In genomic region chr6:27688014-27688586, GRCh38 we compare ENCODE assay signal across 8 cellular contexts.
DNase-seq lines count a peak whose midpoint lies in the region; ATAC-seq and TF ChIP-seq lines count a peak whose summit lies in the region.

No MANE protein-coding gene starts in this region.

- no peak overlapping the region for H3K27ac ChIP-seq in duodenal mucosa (ENCODE audit: low read depth, low read length)

- H3K4me3 Mint-ChIP-seq in activated CD4-positive, alpha-beta T cell treated with anti-CD3 and anti-CD28 coated beads, Interleukin-2, amount 10 ng/mL, durations not matched to agents 7 days and 5 days = peak overlapping the region; percentile 78

- H3K27ac Mint-ChIP-seq in activated CD4-positive, alpha-beta T cell treated with anti-CD3 and anti-CD28 coated beads, Interleukin-2, amount 10 ng/mL, durations not matched to agents 7 days and 5 days = peak overlapping the region; percentile 84

- H3K4me3 ChIP-seq in AG10803 (ENCODE audit: low read length) = peak overlapping the region; percentile 77
- H3K4me3 ChIP-seq in duodenal mucosa (ENCODE audit: low read depth in 1 of 2, low read length in 2 of 2) = peak overlapping the region; percentile 63 to 88

- peaks cover 19% of the 10 kb centered on the region for H3K4me1 Mint-ChIP-seq in activated CD4-positive, alpha-beta T cell treated with anti-CD3 and anti-CD28 coated beads, Interleukin-2, amount 10 ng/mL, durations not matched to agents 7 days and 5 days

- H3K36me3 Mint-ChIP-seq in activated CD4-positive, alpha-beta T cell treated with anti-CD3 and anti-CD28 coated beads, Interleukin-2, amount 10 ng/mL, durations not matched to agents 7 days and 5 days (ENCODE audit: low read depth) = no peaks in the 10 kb centered on the region

- H3K27me3 ChIP-seq in duodenal mucosa (ENCODE audit: control insufficient read depth in 1 of 2, insufficient read depth in 2 of 2, low read length in 2 of 2) = no peaks in the 10 kb centered on the region

- CTCF ChIA-PET in activated CD4-positive, alpha-beta T cell treated with anti-CD3 and anti-CD28 coated beads, Interleukin-2, amount 10 ng/mL, durations not matched to agents 7 days and 5 days (lab: Charles Lee) = interaction anchor here (0.6 to 1.7 kb wide), 8 partner anchors 10 to 522 kb away, joined by 3 to 11 read pairs (median 4); no protein-coding TSS in a partner anchor

- H3K36me3 ChIP-seq in duodenal mucosa (ENCODE audit: control insufficient read depth in 1 of 2, insufficient read depth in 2 of 2, low read length in 2 of 2) = no peaks in the 10 kb centered on the region

- peaks cover 11% of the 10 kb centered on the region for H3K27me3 Mint-ChIP-seq in activated CD4-positive, alpha-beta T cell treated with anti-CD3 and anti-CD28 coated beads, Interleukin-2, amount 10 ng/mL, durations not matched to agents 7 days and 5 days

- H3K9me3 ChIP-seq in duodenal mucosa (ENCODE audit: control insufficient read depth in 1 of 2, low read length in 2 of 2) = no peaks in the 10 kb centered on the region

- H3K9ac ChIP-seq in duodenal mucosa (ENCODE audit: low read depth in 1 of 2, low read length in 2 of 2) = peak overlapping the region; percentile 64 to 69

- H3K4me1 ChIP-seq in duodenal mucosa (ENCODE audit: control insufficient read depth in 1 of 2, insufficient read depth in 2 of 2, low read length in 2 of 2) = peaks cover 0 to 11% of the 10 kb centered on the region in 2 donors

- ATAC-seq in GM19328 (IDR thresholded peaks at IDR 0.05; ENCODE audit: unreplicated experiment) (peak; percentile 59), HG03521 (IDR thresholded peaks at IDR 0.05; ENCODE audit: unreplicated experiment) (peak; percentile 66)

- no peak for TF ChIP-seq CTCF in AG10803 (conservative IDR thresholded peaks at IDR 0.05; ENCODE audit: low read length)

- POLR2A ChIA-PET in activated CD4-positive, alpha-beta T cell treated with anti-CD3 and anti-CD28 coated beads, Interleukin-2, amount 10 ng/mL, durations not matched to agents 7 days and 5 days (lab: Charles Lee) = no interaction called here

- DNase-seq in AG10803 (ENCODE audit: low read depth) (peak; percentile 88), NCI-H69 (lab: John Stamatoyannopoulos, UW) (peak; percentile 98), medulla oblongata (ENCODE audit: extremely low spot score) (peak; percentile 82)
- peak; percentile 78 for DNase-seq in activated CD4-positive, alpha-beta T cell treated with anti-CD3 and anti-CD28 coated beads, Interleukin-2, amount 10 ng/mL, durations not matched to agents 7 days and 5 days
- peak; percentile 70 to 79 (median 75) for DNase-seq in stimulated activated CD4-positive, alpha-beta T cell treated with anti-CD3 and anti-CD28 coated beads, TNF-alpha, amount 100 ng/mL, for 48 hours (ENCODE audit: low read depth in 3 of 3)

- H3K9me3 Mint-ChIP-seq in activated CD4-positive, alpha-beta T cell treated with anti-CD3 and anti-CD28 coated beads, Interleukin-2, amount 10 ng/mL, durations not matched to agents 7 days and 5 days = no peaks in the 10 kb centered on the region
